ENCODE assay signal across 22 cellular contexts in genomic region chr18:26593365-26594320, GRCh38. TPM values are rescaled to one million over a fixed set of nuclear protein-coding genes. Genes with fewer than 3 reads are reported as not detected.
DNase-seq lines count a peak whose midpoint lies in the region; ATAC-seq, FAIRE-seq and TF ChIP-seq lines count a peak whose summit lies in the region.
"Had no signal": no experiment of that assay in that cellular context is flagged by ENCODE, and none has a peak within 500 bp of the region (broad histone marks: within the 10 kb centered on the region; RNA-seq: fewer than 3 reads in every experiment).

No MANE protein-coding gene starts in this region.

- H3K4me1 ChIP-seq in SK-N-SH (ENCODE audit: control insufficient read depth in 1 of 2, insufficient read depth in 2 of 2, low read depth in 1 of 2, low read length in 1 of 2) (no peaks in the 10 kb centered on the region), HEK293 (ENCODE audit: control insufficient read depth, insufficient read depth, low read length) (no peaks in the 10 kb centered on the region), H1 (replicated peaks in 1 of 4; ENCODE audit: control insufficient read depth in 3 of 4, insufficient read depth in 4 of 4, low read length in 3 of 4) (no peaks in the 10 kb centered on the region)
- H3K4me1 ChIP-seq: BE2C had no signal

- no peak overlapping the region for H2AFZ ChIP-seq in SK-N-SH (ENCODE audit: low read depth)
- no peak overlapping the region for H2AFZ ChIP-seq in H1 (ENCODE audit: low read length)

- DNase-seq in SK-N-SH (no peak), H1 (ENCODE audit: low read depth in 1 of 2, low spot score in 2 of 2) (no peak), coronary artery (ENCODE audit: low spot score) (no peak)
- DNase-seq: 8988T; BE2C; C1 segment of cervical spinal cord; CD4-positive, CD25-positive, alpha-beta regulatory T cell; CD8-positive, alpha-beta memory T cell; COR-L47; DMS 273 treated with DMSO at 0.1 percent for 48 hours; DMS53; HCEC 1CT; HFFc6; KG1 had no signal

- TF ChIP-seq EP300 in SK-N-SH (IDR thresholded peaks at IDR 0.05; ENCODE audit: borderline replicate concordance in 1 of 2, low read depth in 1 of 2, low read length in 1 of 2) (no peak), H1 (IDR thresholded peaks at IDR 0.05; ENCODE audit: borderline replicate concordance in 1 of 2, low read depth in 2 of 2, low read length in 2 of 2) (no peak)

- H3K14ac ChIP-seq in H1 (ENCODE audit: insufficient read length): no peak overlapping the region

- TF ChIP-seq RAD21 in SK-N-SH (IDR thresholded peaks at IDR 0.05; ENCODE audit: low read length) (no peak), H1 (IDR thresholded peaks at IDR 0.05 in 1 of 2, conservative IDR thresholded peaks at IDR 0.05 in 1 of 2; ENCODE audit: low read depth in 2 of 2, low read length in 2 of 2) (no peak)

- H3K9me3 ChIP-seq in SK-N-SH (no peaks in the 10 kb centered on the region), HEK293 (ENCODE audit: control insufficient read depth, insufficient read depth, low read depth, low read length) (no peaks in the 10 kb centered on the region), H1 (ENCODE audit: insufficient read depth in 2 of 2, low read depth in 1 of 2, low read length in 1 of 2) (no peaks in the 10 kb centered on the region)
- H3K9me3 ChIP-seq: BE2C had no signal

- POLR2A ChIA-PET in SK-N-SH (lab: Yijun Ruan, JAX): interaction anchor here (1.4 kb wide), 1 partner anchor 21 kb away, joined by 4 read pairs; no protein-coding TSS in a partner anchor
- POLR2A ChIA-PET in HEK293 (lab: Yijun Ruan, JAX): no interaction called here
- POLR2A ChIA-PET in H1 (lab: Charles Lee; ENCODE audit: partially characterized antibody): no interaction called here

- H3K36me3 ChIP-seq in SK-N-SH (replicated peaks in 1 of 2; ENCODE audit: control insufficient read depth in 1 of 2, insufficient read depth in 2 of 2, low read length in 1 of 2) (no peaks in the 10 kb centered on the region), HEK293 (ENCODE audit: control insufficient read depth in 2 of 2, insufficient read depth in 1 of 2, low read length in 2 of 2) (no peaks in the 10 kb centered on the region), H1 (ENCODE audit: control insufficient read depth in 2 of 4, insufficient read depth in 4 of 4, low read length in 3 of 4) (no peaks in the 10 kb centered on the region)
- H3K36me3 ChIP-seq: BE2C had no signal

- H2BK5ac ChIP-seq in H1 (ENCODE audit: low read depth, low read length): no peak overlapping the region

- H3K27ac ChIP-seq in SK-N-SH (ENCODE audit: low read depth in 2 of 2, low read length in 1 of 2): no peak overlapping the region
- H3K27ac ChIP-seq in HEK293 (ENCODE audit: extremely low read depth, low read depth, low read length): no peak overlapping the region
- no peak overlapping the region for H3K27ac ChIP-seq in H1 (ENCODE audit: low read depth, low read length)
- no peak overlapping the region for H3K27ac ChIP-seq in coronary artery

- H3K23me2 ChIP-seq in H1 (ENCODE audit: low read depth, low read length): no peaks in the 10 kb centered on the region; the same call in 1 of the 2 replicates

- H2BK20ac ChIP-seq in H1 (ENCODE audit: low read length): no peak overlapping the region

- H2AK5ac ChIP-seq in H1 (ENCODE audit: low read depth, low read length): 0 out of 2 replicates have a peak overlapping the region, but pooled peaks have one; percentile 24

- no peak overlapping the region for H4K5ac ChIP-seq in H1 (ENCODE audit: insufficient read length, low read depth, low read length)

- TF ChIP-seq POLR2A in H1 (IDR thresholded peaks at IDR 0.05; ENCODE audit: control extremely low read depth in 1 of 2, low read depth in 2 of 2, low read length in 2 of 2): no peak

- no peak for FAIRE-seq in H1 (lab: Jason Lieb, UNC)
- FAIRE-seq: G401.6, GM12891, GM19239, H54 had no signal

- no peaks in the 10 kb centered on the region for H3F3A ChIP-seq in SK-N-SH (replicated peaks; ENCODE audit: insufficient read depth)

- CTCF ChIA-PET in SK-N-SH (lab: Yijun Ruan, JAX): interaction anchor here (1.3 kb wide), 2 partner anchors 13 to 210 kb away, joined by 3 read pairs; no protein-coding TSS in a partner anchor
- CTCF ChIA-PET in HEK293 (lab: Yijun Ruan, JAX): interaction anchor here (0.6 kb wide), 1 partner anchor 11 kb away, joined by 7 read pairs; no protein-coding TSS in a partner anchor
- CTCF ChIA-PET in H1 (lab: Charles Lee; ENCODE audit: partially characterized antibody): interaction anchor here (0.8 kb wide), 1 partner anchor 11 kb away, joined by 3 read pairs; no protein-coding TSS in a partner anchor

- H2BK12ac ChIP-seq in H1 (ENCODE audit: low read depth, low read length): no peak overlapping the region

- no peak overlapping the region for H3K23ac ChIP-seq in H1 (ENCODE audit: insufficient read length)

- no peak overlapping the region for H3K4me2 ChIP-seq in SK-N-SH
- H3K4me2 ChIP-seq in H1 (ENCODE audit: insufficient read depth in 1 of 2, low read depth in 2 of 2, low read length in 2 of 2): no peak overlapping the region

- H3K27me3 ChIP-seq in SK-N-SH (ENCODE audit: insufficient read depth) (no peaks in the 10 kb centered on the region), H1 (replicated peaks in 1 of 4; ENCODE audit: control insufficient read depth in 3 of 4, extremely low read depth in 1 of 4, insufficient read depth in 3 of 4, low read length in 3 of 4) (no peaks in the 10 kb centered on the region)
- H3K27me3 ChIP-seq: BE2C had no signal

- no peak for TF ChIP-seq CTCF in SK-N-SH (IDR thresholded peaks at IDR 0.05)
- TF ChIP-seq CTCF in HEK293 (tag by site-specific recombination; IDR thresholded peaks at IDR 0.05): no peak
- no peak for TF ChIP-seq CTCF in H1 (IDR thresholded peaks at IDR 0.05; ENCODE audit: control extremely low read depth in 1 of 3, insufficient read depth in 1 of 3, low read depth in 1 of 3, low read length in 3 of 3)
- TF ChIP-seq CTCF in coronary artery (IDR thresholded peaks at IDR 0.05): no peak

- WGBS in SK-N-SH (ENCODE audit: low lambda C conversion rate): 22% methylated on average over 2 of the region's 2 CpGs
- 65 to 100% methylated on average over 1 to 2 of the region's 2 CpGs for WGBS in H1 (ENCODE audit: extremely low coverage in 1 of 2, insufficient coverage in 1 of 2, insufficient read length in 1 of 2, insufficient replicate concordance in 2 of 2, low coverage in 1 of 2, low lambda C conversion rate in 2 of 2, missing lambda C conversion rate in 1 of 2), 2 experiments

- H3K9ac ChIP-seq in SK-N-SH (no peak overlapping the region), H1 (replicated peaks in 1 of 4; ENCODE audit: extremely low read depth in 1 of 4, low read depth in 3 of 4, low read length in 3 of 4) (no peak overlapping the region)

- no peak for ATAC-seq in SK-N-SH treated with all-trans-retinoic acid at 6 μM for 48 hours
- no peak for ATAC-seq in GM21423 (IDR thresholded peaks at IDR 0.05; ENCODE audit: unreplicated experiment)
- no peak for ATAC-seq in HG02981 (IDR thresholded peaks at IDR 0.05; ENCODE audit: unreplicated experiment)

- H2BK15ac ChIP-seq in H1 (ENCODE audit: low read length): no peak overlapping the region; the same call in 1 of the 2 replicates

- no peak overlapping the region for H3K4ac ChIP-seq in H1 (replicated peaks; ENCODE audit: insufficient read length, low read depth, low read length)

- H4K91ac ChIP-seq in H1 (replicated peaks; ENCODE audit: insufficient read length, low read length): no peak overlapping the region

- H3K79me2 ChIP-seq in SK-N-SH (ENCODE audit: insufficient read depth): no peaks in the 10 kb centered on the region
- no peaks in the 10 kb centered on the region for H3K79me2 ChIP-seq in H1 (ENCODE audit: control insufficient read depth in 1 of 2, insufficient read depth in 2 of 2, low read length in 2 of 2)

- H3K18ac ChIP-seq in H1 (ENCODE audit: extremely low read depth, low read length): no peak overlapping the region

- H3K56ac ChIP-seq in H1 (replicated peaks; ENCODE audit: insufficient read length, low read depth, low read length): no peak overlapping the region

- H2BK120ac ChIP-seq in H1 (replicated peaks; ENCODE audit: low read depth, low read length): no peak overlapping the region

- H3K4me3 ChIP-seq in SK-N-SH (ENCODE audit: low read depth in 2 of 2, low read length in 1 of 2) (no peak overlapping the region), HEK293 (ENCODE audit: low read depth, low read length) (no peak overlapping the region), H1 (ENCODE audit: extremely low read depth in 1 of 4, insufficient read depth in 2 of 4, low read depth in 3 of 4, low read length in 4 of 4) (no peak overlapping the region), coronary artery (no peak overlapping the region)

- no peaks in the 10 kb centered on the region for H3K79me1 ChIP-seq in H1 (ENCODE audit: low read depth, low read length)

- H3K9me2 ChIP-seq in SK-N-SH: no peaks in the 10 kb centered on the region

- H4K20me1 ChIP-seq in SK-N-SH (ENCODE audit: insufficient read depth) (no peaks in the 10 kb centered on the region), H1 (replicated peaks in 1 of 2; ENCODE audit: control insufficient read depth in 1 of 2, insufficient read depth in 2 of 2, low read length in 2 of 2) (no peaks in the 10 kb centered on the region)

- no peak overlapping the region for H4K8ac ChIP-seq in H1 (ENCODE audit: extremely low read depth, insufficient read depth, low read length)

TF ChIP-seq in SK-N-SH, 30 proteins besides CTCF, POLR2A, EP300 and RAD21 (continues in another document):
- TF ChIP-seq FOXJ3 (CRISPR knock-in tag; IDR thresholded peaks at IDR 0.05): no peak

TF ChIP-seq in HEK293, 187 proteins besides CTCF, POLR2A, EP300 and RAD21 (continues in another document):
- TF ChIP-seq EGR2 (tag by site-specific recombination; IDR thresholded peaks at IDR 0.05; ENCODE audit: low read depth): peak; percentile 90
- TF ChIP-seq ZFHX2 (tag by site-specific recombination; conservative IDR thresholded peaks at IDR 0.05): peak; percentile 60

TF ChIP-seq in H1, 55 proteins besides CTCF, POLR2A, EP300 and RAD21 (continues in another document):
- TF ChIP-seq HDAC6 (IDR thresholded peaks at IDR 0.05; ENCODE audit: low read depth, low read length) (no peak), SP2 (IDR thresholded peaks at IDR 0.05; ENCODE audit: low read length) (no peak), BACH1 (IDR thresholded peaks at IDR 0.05; ENCODE audit: low read length) (no peak), CEBPB (IDR thresholded peaks at IDR 0.05; ENCODE audit: low read depth, low read length) (no peak)

RNA-seq across cellular contexts. Expression of gene KCTD1, which starts 45.3 kb away (rescaled TPM):
- polyA plus RNA-seq in SK-N-SH (2012; rRNA removed) (6.4 and 12.8 TPM in 2 replicates), H1 (2011; rRNA removed) (7.7 and 9.8 TPM in 2 replicates)
- polyA plus RNA-seq in SK-N-SH (2012; cell fraction: cytosol; rRNA removed): 12.7 and 15.4 TPM in 2 replicates
- polyA plus RNA-seq in SK-N-SH (2012; cell fraction: nucleus; rRNA removed): 11.7 and 14.7 TPM in 2 replicates
- total RNA-seq in H1 (2021; fragmentation: NEBNext Ultra II Directional; extraction: Animal tissue kit (Norgen Biotek cat#: 25700)): 14.0 and 17.6 TPM in 2 replicates
- polyA plus RNA-seq in H1 (2011; cell fraction: cytosol; rRNA removed): 8.6 TPM
- 15.1 TPM for polyA plus RNA-seq in H1 (2011; cell fraction: nucleus; rRNA removed)
- polyA plus RNA-seq in H1 (2012, experiment 1 of 2): 16.4 to 18.4 TPM (median 16.8 TPM) in 4 replicates
- 10.2 TPM for polyA plus RNA-seq in H1 (2012, experiment 2 of 2)
- 12.9 TPM for polyA plus RNA-seq in H1 (2013, experiment 1 of 2)
- 11.6 TPM for polyA plus RNA-seq in H1 (2013, experiment 2 of 2)
- 14.5 and 19.8 TPM in 2 replicates for polyA minus RNA-seq in H1 (2011; rRNA and poly(A)+ RNA removed)
- polyA minus RNA-seq in H1 (2011; cell fraction: cytosol; rRNA and poly(A)+ RNA removed): 14.8 TPM
- 27.8 TPM for polyA minus RNA-seq in H1 (2011; cell fraction: nucleus; rRNA and poly(A)+ RNA removed)
